In genomic region chr1:2205191-2205952, GRCh38 we compare ENCODE assay signal across 8 cellular contexts. TPM values are rescaled to one million over a fixed set of nuclear protein-coding genes. Genes with fewer than 3 reads are reported as not detected.
DNase-seq lines count a peak whose midpoint lies in the region; ATAC-seq lines count a peak whose summit lies in the region.

No MANE protein-coding gene starts in this region.

- DNase-seq in 8988T (peak; percentile 86), NCI-H748 treated with DMSO at 0.1 percent for 48 hours (lab: John Stamatoyannopoulos, UW) (peak; percentile 31), epidermal melanocyte (ENCODE audit: insufficient read length, low spot score) (peak; percentile 90), mucosa of gallbladder (ENCODE audit: low spot score) (peak; percentile 97)
- DNase-seq in activated CD8-positive, alpha-beta memory T cell treated with anti-CD3 and anti-CD28 coated beads, Interleukin-2, amount 50 U/mL, for 4 hours, result peak; percentile 93
- peak; percentile 87 for DNase-seq in stimulated activated CD8-positive, alpha-beta memory T cell treated with anti-CD3 and anti-CD28 coated beads, Interleukin-7, amount 100 ng/mL, for 24 hours (ENCODE audit: low read depth)

- ATAC-seq in GM18519 (IDR thresholded peaks at IDR 0.05; ENCODE audit: low FRiP score, unreplicated experiment) (peak; percentile 41), HG03097 (IDR thresholded peaks at IDR 0.05; ENCODE audit: low FRiP score, unreplicated experiment) (peak; percentile 50)

RNA-seq across cellular contexts. Expression of gene FAAP20, which starts 10.8 kb away (rescaled TPM):
- 74.2 TPM for total RNA-seq in mucosa of gallbladder

RNA-seq across cellular contexts. Expression of gene SKI, which starts 22.7 kb away (rescaled TPM):
- 78.9 TPM for total RNA-seq in mucosa of gallbladder

Comparison
In these comparisons a context has a peak if more than half of its experiments do, and no peak if none do; other contexts are left out.
1. Peak in every context shown above with its lines: DNase-seq and ATAC-seq.
2. DNase-seq: peak in every context shown above with its lines; median percentile 97 in mucosa of gallbladder; 93 in activated CD8-positive, alpha-beta memory T cell treated with anti-CD3 and anti-CD28 coated beads, Interleukin-2, amount 50 U/mL, for 4 hours; 90 in epidermal melanocyte; 87 in stimulated activated CD8-positive, alpha-beta memory T cell treated with anti-CD3 and anti-CD28 coated beads, Interleukin-7, amount 100 ng/mL, for 24 hours; 86 in 8988T; 31 in NCI-H748 treated with DMSO at 0.1 percent for 48 hours.